ENCODE assay signal across 14 cellular contexts in the genomic region with DNA sequence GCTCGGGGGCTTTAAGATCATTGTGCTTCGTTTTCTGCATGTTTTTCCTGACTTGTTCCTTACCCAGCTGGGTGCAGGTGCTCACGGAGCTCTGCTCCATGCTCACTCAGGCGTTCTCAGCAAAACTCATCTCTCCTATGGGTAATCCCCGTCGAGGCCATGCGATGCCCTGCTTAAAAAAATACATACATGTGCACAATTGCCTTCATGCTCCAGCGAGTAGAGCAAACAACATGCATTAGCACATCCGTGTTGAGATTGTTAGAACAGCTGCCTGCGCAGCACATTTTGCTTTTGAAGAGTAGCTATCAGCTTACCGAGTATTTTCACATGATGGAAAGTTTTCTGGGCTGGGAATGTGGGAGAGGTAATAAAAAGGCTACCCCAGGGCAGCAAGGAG. TPM values are rescaled to one million over a fixed set of nuclear protein-coding genes. Genes with fewer than 3 reads are reported as not detected.
DNase-seq lines count a peak whose midpoint lies in the region; ATAC-seq and TF ChIP-seq lines count a peak whose summit lies in the region.
"Had no signal": no experiment of that assay in that cellular context is flagged by ENCODE, and none has a peak within 500 bp of the region (broad histone marks: within the 10 kb centered on the region; RNA-seq: fewer than 3 reads in every experiment).

No MANE protein-coding gene starts in this region.

- H3K4me3 Mint-ChIP-seq in glutamatergic neuron (ENCODE audit: unreplicated experiment) = no peak overlapping the region
- H3K4me3 Mint-ChIP-seq: endodermal cell; naive thymus-derived CD4-positive, alpha-beta T cell had no signal

- TF ChIP-seq CTCF in glutamatergic neuron (IDR thresholded peaks at IDR 0.05; ENCODE audit: partially characterized antibody, unreplicated experiment) = no peak
- no peak for TF ChIP-seq CTCF in omental fat pad (IDR thresholded peaks at IDR 0.05)

- H3K27me3 Mint-ChIP-seq in glutamatergic neuron (ENCODE audit: unreplicated experiment) = peaks cover 4% of the 10 kb centered on the region
- H3K27me3 Mint-ChIP-seq: naive thymus-derived CD4-positive, alpha-beta T cell had no signal

- in situ Hi-C loops in ACHN (cut with HindIII; ENCODE audit: low pct_ligation_motif_present, low pct_unique_long_range_greater_than_20kb, low sequenced_read_pairs) = no loop called here

- peaks cover 9% of the 10 kb centered on the region for H3K4me1 Mint-ChIP-seq in glutamatergic neuron (ENCODE audit: low read depth, unreplicated experiment)
- H3K4me1 Mint-ChIP-seq: endodermal cell had no signal

- DNase-seq in DMS153 (lab: John Stamatoyannopoulos, UW) (peak; percentile 99), NCI-H1436 treated with DMSO at 0.1 percent for 48 hours (lab: John Stamatoyannopoulos, UW) (peak; percentile 86), NCI-H510A treated with DMSO at 0.1 percent for 48 hours (lab: John Stamatoyannopoulos, UW) (peak; percentile 99), glutamatergic neuron (no peak), foreskin melanocyte (no peak), ACHN (no peak), omental fat pad (ENCODE audit: low spot score) (no peak), LoVo (ENCODE audit: low spot score) (no peak)
- DNase-seq: activated CD8-positive, alpha-beta memory T cell treated with anti-CD3 and anti-CD28 coated beads for 24 hours; activated naive CD4-positive, alpha-beta T cell treated with Interleukin-2 at 50 U/mL for 16 hours; endodermal cell; left ventricle myocardium superior; naive thymus-derived CD4-positive, alpha-beta T cell; stimulated activated CD4-positive, alpha-beta T cell treated with anti-CD3 and anti-CD28 coated beads, Interleukin-1b, Interleukin-23, amount 100 ng/mL, for 48 hours had no signal

- no peak for ATAC-seq in omental fat pad (ENCODE audit: low FRiP score)
- ATAC-seq: left ventricle myocardium superior; naive thymus-derived CD4-positive, alpha-beta T cell had no signal

- H3K27ac Mint-ChIP-seq in glutamatergic neuron (ENCODE audit: unreplicated experiment) = peak overlapping the region; percentile 52
- H3K27ac Mint-ChIP-seq: endodermal cell had no signal

- peaks cover 2% of the 10 kb centered on the region for H3K9me3 Mint-ChIP-seq in glutamatergic neuron (ENCODE audit: unreplicated experiment)
- H3K9me3 Mint-ChIP-seq: endodermal cell; naive thymus-derived CD4-positive, alpha-beta T cell had no signal

- peaks cover 10% of the 10 kb centered on the region for H3K36me3 Mint-ChIP-seq in glutamatergic neuron (ENCODE audit: unreplicated experiment)

RNA-seq across cellular contexts. Expression of a gene that starts 16.2 kb away (rescaled TPM):
- total RNA-seq in glutamatergic neuron (ENCODE audit: unreplicated experiment) (59.3 TPM), omental fat pad (10 to 100 TPM; 20.3 to 55.5 (median 33.5) TPM)

Comparison
In these comparisons a context has a peak if more than half of its experiments do, and no peak if none do; other contexts are left out.
1. DNase-seq: peak in DMS153 (single experiment), NCI-H1436 treated with DMSO at 0.1 percent for 48 hours (single experiment) and NCI-H510A treated with DMSO at 0.1 percent for 48 hours (single experiment); none in glutamatergic neuron (single experiment), foreskin melanocyte (single experiment), ACHN (single experiment), omental fat pad (single experiment) and LoVo (single experiment).